Comparison of ENCODE assay signal across 30 cellular contexts in the genomic region with DNA sequence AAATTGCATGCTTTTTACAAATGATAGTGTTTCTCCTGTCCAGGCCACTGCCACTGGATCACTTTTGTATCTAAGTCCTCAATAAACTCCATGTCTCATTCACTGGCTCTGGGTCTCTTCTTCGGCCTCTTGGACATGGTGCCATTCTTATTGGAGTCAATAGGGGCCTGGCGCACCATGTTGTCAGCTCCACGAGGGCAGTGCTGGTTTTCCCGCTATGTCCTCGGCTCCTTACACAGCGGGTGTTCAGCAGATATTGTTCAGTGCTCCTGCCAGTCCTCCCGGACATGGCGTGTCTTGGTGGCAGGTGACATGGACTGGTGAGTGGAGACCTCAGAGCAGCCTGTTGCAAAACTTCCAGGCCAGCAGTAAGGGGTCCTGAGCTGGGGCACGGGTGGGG. TPM values are rescaled to one million over a fixed set of nuclear protein-coding genes. Genes with fewer than 3 reads are reported as not detected.
"Had no signal": no experiment of that assay in that cellular context is flagged by ENCODE, and none has a peak within 500 bp of the region (broad histone marks: within the 10 kb centered on the region; RNA-seq: fewer than 3 reads in every experiment).

No MANE protein-coding gene starts in this region.

- H3K9me3 Mint-ChIP-seq: activated naive CD4-positive, alpha-beta T cell treated with anti-CD3 and anti-CD28 coated beads, Interleukin-2, amount 50 U/mL, for 24 hours; activated T-cell treated with anti-CD3 and anti-CD28 coated beads, Interleukin-2, amount 50 U/mL, for 24 hours; activated T-helper 1 cell treated with anti-CD3 and anti-CD28 coated beads, Interleukin-12 subunit alpha, Interleukin-12 subunit beta, Interleukin-2, Interleukin-4 antibody, amounts not matched to agents 30 ng/mL and 10 ng/mL and 1 ng/mL, durations not matched to agents 14 hours and 24 hours and 36 hours had no signal

- H3K27ac ChIP-seq: ascending aorta, body of pancreas, SJCRH30 had no signal

- ATAC-seq: activated CD4-positive, CD25-positive, alpha-beta regulatory T cell treated with anti-CD3 and anti-CD28 coated beads, Interleukin-2, amount 50 U/mL, for 24 hours; activated CD8-positive, alpha-beta T cell treated with anti-CD3 and anti-CD28 coated beads, Interleukin-2, amount 10 ng/mL, durations not matched to agents 7 days and 5 days; body of pancreas; SK-N-SH treated with all-trans-retinoic acid at 6 μM for 48 hours had no signal

- H3K36me3 ChIP-seq: ascending aorta, SJCRH30 had no signal

- DNase-seq: activated CD4-positive, alpha-beta T cell treated with anti-CD3 and anti-CD28 coated beads for 4 hours; activated CD8-positive, alpha-beta memory T cell treated with anti-CD3 and anti-CD28 coated beads, Interleukin-2, amount 50 U/mL, for 48 hours; activated CD8-positive, alpha-beta T cell treated with anti-CD3 and anti-CD28 coated beads, Interleukin-2, amount 10 ng/mL, durations not matched to agents 7 days and 5 days; activated effector memory CD4-positive, alpha-beta T cell treated with Interleukin-2 at 50 U/mL for 16 hours; activated naive CD4-positive, alpha-beta T cell; activated T-cell treated with anti-CD3 and anti-CD28 coated beads, Interleukin-2, amount 50 U/mL, for 24 hours; amniotic stem cell; body of pancreas; central memory CD4-positive, alpha-beta T cell; MM.1S; NCI-H1105; NCI-H1436; NCI-H1694 treated with DMSO at 0.1 percent for 48 hours; NCI-H2029 treated with DMSO at 0.1 percent for 48 hours; NCI-H345; NCI-H510A; NCI-H526 treated with DMSO at 0.1 percent for 48 hours; NCI-H82; Right ventricle myocardium superior; RPMI8226; SJCRH30; SW 1271 had no signal

- H3K4me3 Mint-ChIP-seq: activated CD8-positive, alpha-beta T cell treated with anti-CD3 and anti-CD28 coated beads, Interleukin-2, amount 10 ng/mL, durations not matched to agents 7 days and 5 days; activated naive CD4-positive, alpha-beta T cell treated with anti-CD3 and anti-CD28 coated beads, Interleukin-2, amount 50 U/mL, for 24 hours; activated T-cell treated with anti-CD3 and anti-CD28 coated beads, Interleukin-2, amount 50 U/mL, for 24 hours; activated T-helper 1 cell treated with anti-CD3 and anti-CD28 coated beads, Interleukin-12 subunit alpha, Interleukin-12 subunit beta, Interleukin-2, Interleukin-4 antibody, amounts not matched to agents 30 ng/mL and 10 ng/mL and 1 ng/mL, durations not matched to agents 14 hours and 24 hours and 36 hours had no signal

- H3K27me3 Mint-ChIP-seq: activated naive CD4-positive, alpha-beta T cell treated with anti-CD3 and anti-CD28 coated beads, Interleukin-2, amount 50 U/mL, for 24 hours; activated T-cell treated with anti-CD3 and anti-CD28 coated beads, Interleukin-2, amount 50 U/mL, for 24 hours had no signal

- H3K9me3 ChIP-seq: ascending aorta, body of pancreas, SJCRH30 had no signal

- H3K27ac Mint-ChIP-seq: activated CD8-positive, alpha-beta T cell treated with anti-CD3 and anti-CD28 coated beads, Interleukin-2, amount 10 ng/mL, durations not matched to agents 7 days and 5 days; activated naive CD4-positive, alpha-beta T cell treated with anti-CD3 and anti-CD28 coated beads, Interleukin-2, amount 50 U/mL, for 24 hours; activated T-cell treated with anti-CD3 and anti-CD28 coated beads, Interleukin-2, amount 50 U/mL, for 24 hours; activated T-helper 1 cell treated with anti-CD3 and anti-CD28 coated beads, Interleukin-12 subunit alpha, Interleukin-12 subunit beta, Interleukin-2, Interleukin-4 antibody, amounts not matched to agents 30 ng/mL and 10 ng/mL and 1 ng/mL, durations not matched to agents 14 hours and 24 hours and 36 hours had no signal

- H3K4me3 ChIP-seq: ascending aorta, body of pancreas, SJCRH30 had no signal

- H3K27me3 ChIP-seq: ascending aorta, body of pancreas, SJCRH30 had no signal

RNA-seq across cellular contexts. Expression of gene UPK3A, which starts 21.4 kb away (rescaled TPM):
- total RNA-seq: activated CD8-positive, alpha-beta T cell treated with anti-CD3 and anti-CD28 coated beads, Interleukin-2, amount 10 ng/mL, durations not matched to agents 7 days and 5 days; activated T-helper 1 cell treated with anti-CD3 and anti-CD28 coated beads, Interleukin-12 subunit alpha, Interleukin-12 subunit beta, Interleukin-2, Interleukin-4 antibody, amounts not matched to agents 30 ng/mL and 10 ng/mL and 1 ng/mL, durations not matched to agents 14 hours and 24 hours and 36 hours; ascending aorta; body of pancreas; bronchial epithelial cell; OCI-LY7; SJCRH30; T-helper 1 cell treated with Interleukin-12 subunit alpha and Interleukin-12 subunit beta and Interleukin-4 antibody, amounts not matched to agents 30 ng/mL and 1 ng/mL, for 36 hours had no signal
